ENCODE assay signal across 8 cellular contexts in genomic region chr10:24518981-24519597, GRCh38.
DNase-seq lines count a peak whose midpoint lies in the region; ATAC-seq and TF ChIP-seq lines count a peak whose summit lies in the region.

No MANE protein-coding gene starts in this region.

- H3K4me3 ChIP-seq in epithelial cell of proximal tubule (ENCODE audit: low read depth, low read length) (no peak overlapping the region), upper lobe of left lung (no peak overlapping the region)

- H3K27me3 ChIP-seq in upper lobe of left lung, result no peaks in the 10 kb centered on the region

- DNase-seq in ELF-1 (ENCODE audit: low read depth, low spot score) (peak; percentile 63), NCI-H1694 (lab: John Stamatoyannopoulos, UW) (peak; percentile 31), epithelial cell of proximal tubule (ENCODE audit: low read depth) (peak; percentile 1), mucosa of gallbladder (ENCODE audit: low spot score) (peak; percentile 75), upper lobe of left lung (peak in 1 of 2 donors; percentile 51)
- peak; percentile 16 for DNase-seq in activated CD4-positive, alpha-beta T cell treated with anti-CD3 and anti-CD28 coated beads, Interleukin-2, amount 50 U/mL, for 1 hour

- peak; percentile 41 to 79 for ATAC-seq in upper lobe of left lung (ENCODE audit: low FRiP score in 2 of 2)
- ATAC-seq in HG03039 (IDR thresholded peaks at IDR 0.05; ENCODE audit: unreplicated experiment), result no peak

- 26 to 28% methylated on average over 15 of the region's 15 CpGs for WGBS in upper lobe of left lung, 2 donors

- peaks cover 0 to 33% (median 8%) of the 10 kb centered on the region in 4 donors for H3K36me3 ChIP-seq in upper lobe of left lung

- peaks cover 0 to 12% (median 5%) of the 10 kb centered on the region in 4 donors for H3K4me1 ChIP-seq in upper lobe of left lung

- peak; percentile 89 for TF ChIP-seq CTCF in 22Rv1 (IDR thresholded peaks at IDR 0.05)
- TF ChIP-seq CTCF in epithelial cell of proximal tubule (conservative IDR thresholded peaks at IDR 0.05; ENCODE audit: low read depth, low read length), result peak; percentile 85
- peak; percentile 33 to 67 (median 56) for TF ChIP-seq CTCF in upper lobe of left lung (IDR thresholded peaks at IDR 0.05)

- no peak overlapping the region for H3K27ac ChIP-seq in 22Rv1
- peak overlapping the region in 2 of 4 donors; percentile 3 to 5 for H3K27ac ChIP-seq in upper lobe of left lung

- no peak for TF ChIP-seq EP300 in upper lobe of left lung (IDR thresholded peaks at IDR 0.05)

- no peaks in the 10 kb centered on the region for H3K9me3 ChIP-seq in upper lobe of left lung

- no peak for TF ChIP-seq POLR2A in upper lobe of left lung (IDR thresholded peaks at IDR 0.05)
